Comparison of ENCODE assay signal across 21 cellular contexts in genomic region chr6:72238900-72239299, GRCh38.
"Had no signal": no experiment of that assay in that cellular context is flagged by ENCODE, and none has a peak within 500 bp of the region (broad histone marks: within the 10 kb centered on the region; RNA-seq: fewer than 3 reads in every experiment).

No MANE protein-coding gene starts in this region.

- H3K4me1 ChIP-seq: foreskin keratinocyte, psoas muscle had no signal

- ATAC-seq: activated naive CD4-positive, alpha-beta T cell treated with anti-CD3 and anti-CD28 coated beads, Interleukin-2, amount 50 U/mL, for 72 hours; activated T-cell treated with anti-CD3 and anti-CD28 coated beads, Interleukin-2, amount 50 U/mL, for 4 hours; esophagus mucosa; foreskin keratinocyte; left lobe of liver; natural killer cell treated with Interleukin-12 subunit alpha and Interleukin-12 subunit beta and Interleukin-15 and Interleukin-18, amount 100 ng/mL, for 72 hours; psoas muscle; sciatic nerve had no signal

- DNase-seq: activated CD4-positive, alpha-beta T cell treated with anti-CD3 and anti-CD28 coated beads, Interleukin-2, amount 50 U/mL, for 48 hours; activated CD4-positive, CD25-positive, alpha-beta regulatory T cell treated with anti-CD3 and anti-CD28 coated beads, Interleukin-2, amount 50 U/mL, for 72 hours; activated effector memory CD4-positive, alpha-beta T cell treated with anti-CD3 and anti-CD28 coated beads, Interleukin-2, amount 50 U/mL, for 16 hours; activated T-cell treated with anti-CD3 and anti-CD28 coated beads, Interleukin-2, amount 50 U/mL, for 4 hours; aorta; central memory CD4-positive, alpha-beta T cell; endodermal cell; foreskin keratinocyte; head of caudate nucleus; islet precursor cell; occipital lobe; psoas muscle; stimulated activated CD4-positive, alpha-beta T cell treated with anti-CD3 and anti-CD28 coated beads, Interleukin-12 subunit alpha, Interleukin-12 subunit beta, amount 100 ng/mL, for 4 hours; stimulated activated CD4-positive, alpha-beta T cell treated with anti-CD3 and anti-CD28 coated beads, Interleukin-4, amount 100 ng/mL, for 1 hour; T-helper 9 cell had no signal

- H3K36me3 ChIP-seq: thoracic aorta had no signal

- H3K9me3 ChIP-seq: psoas muscle, thoracic aorta had no signal

- H3K27ac ChIP-seq: foreskin keratinocyte, psoas muscle, thoracic aorta had no signal

- H3K4me3 ChIP-seq: psoas muscle, thoracic aorta had no signal
